In the genomic region with DNA sequence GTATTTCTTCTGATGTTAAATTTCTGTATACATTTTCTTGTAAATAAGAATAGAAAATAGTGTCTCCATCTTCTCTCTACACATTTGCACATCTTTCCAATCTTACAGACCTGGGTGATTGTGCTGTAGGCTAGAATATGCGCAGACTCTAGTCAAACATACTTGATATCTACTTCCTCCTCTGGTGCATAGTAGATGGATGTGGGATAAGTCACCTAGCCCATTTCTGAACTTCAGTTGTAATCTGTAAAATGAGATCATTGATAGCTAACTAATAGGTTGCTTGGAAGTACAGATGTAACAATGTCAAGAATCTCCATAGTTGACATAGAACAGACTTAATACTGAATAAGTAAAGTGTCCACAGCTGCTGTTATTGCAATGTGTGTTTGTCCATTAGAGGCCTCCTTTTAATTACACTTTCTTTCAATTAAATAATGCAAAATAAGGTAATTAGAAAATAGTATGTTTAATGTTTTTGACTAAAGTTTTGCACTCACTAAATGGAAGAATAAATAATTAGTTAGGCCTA, we compare ENCODE assay signal across 2 cellular contexts.
A peak's percentile ranks its signal among the peaks of the same experiment; 100 is the strongest.
TF ChIP-seq lines count a peak whose summit lies in the region.

No MANE protein-coding gene starts in this region.

TF ChIP-seq in SK-N-SH, 30 proteins besides CTCF, POLR2A, EP300 and RAD21:
- TF ChIP-seq, protein P1, sequence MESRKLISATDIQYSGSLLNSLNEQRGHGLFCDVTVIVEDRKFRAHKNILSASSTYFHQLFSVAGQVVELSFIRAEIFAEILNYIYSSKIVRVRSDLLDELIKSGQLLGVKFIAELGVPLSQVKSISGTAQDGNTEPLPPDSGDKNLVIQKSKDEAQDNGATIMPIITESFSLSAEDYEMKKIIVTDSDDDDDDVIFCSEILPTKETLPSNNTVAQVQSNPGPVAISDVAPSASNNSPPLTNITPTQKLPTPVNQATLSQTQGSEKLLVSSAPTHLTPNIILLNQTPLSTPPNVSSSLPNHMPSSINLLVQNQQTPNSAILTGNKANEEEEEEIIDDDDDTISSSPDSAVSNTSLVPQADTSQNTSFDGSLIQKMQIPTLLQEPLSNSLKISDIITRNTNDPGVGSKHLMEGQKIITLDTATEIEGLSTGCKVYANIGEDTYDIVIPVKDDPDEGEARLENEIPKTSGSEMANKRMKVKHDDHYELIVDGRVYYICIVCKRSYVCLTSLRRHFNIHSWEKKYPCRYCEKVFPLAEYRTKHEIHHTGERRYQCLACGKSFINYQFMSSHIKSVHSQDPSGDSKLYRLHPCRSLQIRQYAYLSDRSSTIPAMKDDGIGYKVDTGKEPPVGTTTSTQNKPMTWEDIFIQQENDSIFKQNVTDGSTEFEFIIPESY (IDR thresholded peaks at IDR 0.05; ENCODE audit: borderline replicate concordance, low read depth), result no peak
- TF ChIP-seq TCF12 (IDR thresholded peaks at IDR 0.05), result peak; percentile 46
- no peak for TF ChIP-seq NFIC (IDR thresholded peaks at IDR 0.05; ENCODE audit: borderline replicate concordance)
- no peak for TF ChIP-seq RXRA (IDR thresholded peaks at IDR 0.05; ENCODE audit: borderline replicate concordance, low read depth)
- TF ChIP-seq NRF1 (IDR thresholded peaks at IDR 0.05; ENCODE audit: low read depth, low read length), result no peak
- TF ChIP-seq RCOR1 (IDR thresholded peaks at IDR 0.05; ENCODE audit: low read length), result peak; percentile 81
- 0 out of 2 replicates have a peak, but pooled peaks have one; percentile 44 for TF ChIP-seq FOXJ3 (CRISPR knock-in tag; IDR thresholded peaks at IDR 0.05)
- peak; percentile 79 for TF ChIP-seq GATA2 (CRISPR knock-in tag; IDR thresholded peaks at IDR 0.05)
- TF ChIP-seq, protein P2, sequence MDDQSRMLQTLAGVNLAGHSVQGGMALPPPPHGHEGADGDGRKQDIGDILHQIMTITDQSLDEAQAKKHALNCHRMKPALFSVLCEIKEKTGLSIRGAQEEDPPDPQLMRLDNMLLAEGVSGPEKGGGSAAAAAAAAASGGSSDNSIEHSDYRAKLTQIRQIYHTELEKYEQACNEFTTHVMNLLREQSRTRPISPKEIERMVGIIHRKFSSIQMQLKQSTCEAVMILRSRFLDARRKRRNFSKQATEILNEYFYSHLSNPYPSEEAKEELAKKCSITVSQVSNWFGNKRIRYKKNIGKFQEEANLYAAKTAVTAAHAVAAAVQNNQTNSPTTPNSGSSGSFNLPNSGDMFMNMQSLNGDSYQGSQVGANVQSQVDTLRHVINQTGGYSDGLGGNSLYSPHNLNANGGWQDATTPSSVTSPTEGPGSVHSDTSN (IDR thresholded peaks at IDR 0.05), result no peak

TF ChIP-seq in HepG2, 621 proteins besides CTCF, POLR2A, EP300 and RAD21:
- no peak for TF ChIP-seq ZNF562 (CRISPR knock-in tag; IDR thresholded peaks at IDR 0.05; ENCODE audit: borderline replicate concordance)
- no peak for TF ChIP-seq CEBPB (IDR thresholded peaks at IDR 0.05; ENCODE audit: borderline replicate concordance, low read depth, low read length)
- TF ChIP-seq, protein P3, sequence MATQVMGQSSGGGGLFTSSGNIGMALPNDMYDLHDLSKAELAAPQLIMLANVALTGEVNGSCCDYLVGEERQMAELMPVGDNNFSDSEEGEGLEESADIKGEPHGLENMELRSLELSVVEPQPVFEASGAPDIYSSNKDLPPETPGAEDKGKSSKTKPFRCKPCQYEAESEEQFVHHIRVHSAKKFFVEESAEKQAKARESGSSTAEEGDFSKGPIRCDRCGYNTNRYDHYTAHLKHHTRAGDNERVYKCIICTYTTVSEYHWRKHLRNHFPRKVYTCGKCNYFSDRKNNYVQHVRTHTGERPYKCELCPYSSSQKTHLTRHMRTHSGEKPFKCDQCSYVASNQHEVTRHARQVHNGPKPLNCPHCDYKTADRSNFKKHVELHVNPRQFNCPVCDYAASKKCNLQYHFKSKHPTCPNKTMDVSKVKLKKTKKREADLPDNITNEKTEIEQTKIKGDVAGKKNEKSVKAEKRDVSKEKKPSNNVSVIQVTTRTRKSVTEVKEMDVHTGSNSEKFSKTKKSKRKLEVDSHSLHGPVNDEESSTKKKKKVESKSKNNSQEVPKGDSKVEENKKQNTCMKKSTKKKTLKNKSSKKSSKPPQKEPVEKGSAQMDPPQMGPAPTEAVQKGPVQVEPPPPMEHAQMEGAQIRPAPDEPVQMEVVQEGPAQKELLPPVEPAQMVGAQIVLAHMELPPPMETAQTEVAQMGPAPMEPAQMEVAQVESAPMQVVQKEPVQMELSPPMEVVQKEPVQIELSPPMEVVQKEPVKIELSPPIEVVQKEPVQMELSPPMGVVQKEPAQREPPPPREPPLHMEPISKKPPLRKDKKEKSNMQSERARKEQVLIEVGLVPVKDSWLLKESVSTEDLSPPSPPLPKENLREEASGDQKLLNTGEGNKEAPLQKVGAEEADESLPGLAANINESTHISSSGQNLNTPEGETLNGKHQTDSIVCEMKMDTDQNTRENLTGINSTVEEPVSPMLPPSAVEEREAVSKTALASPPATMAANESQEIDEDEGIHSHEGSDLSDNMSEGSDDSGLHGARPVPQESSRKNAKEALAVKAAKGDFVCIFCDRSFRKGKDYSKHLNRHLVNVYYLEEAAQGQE (IDR thresholded peaks at IDR 0.05; ENCODE audit: borderline replicate concordance in 1 of 2, low read depth in 1 of 2, low read length in 2 of 2), result no peak
- no peak for TF ChIP-seq SIX4 (CRISPR knock-in tag; IDR thresholded peaks at IDR 0.05)
- no peak for TF ChIP-seq ZNF367 (CRISPR knock-in tag; IDR thresholded peaks at IDR 0.05; ENCODE audit: borderline replicate concordance)
- TF ChIP-seq EHMT2 (IDR thresholded peaks at IDR 0.05; ENCODE audit: borderline replicate concordance, low read depth, low read length), result no peak
- TF ChIP-seq, protein P4, sequence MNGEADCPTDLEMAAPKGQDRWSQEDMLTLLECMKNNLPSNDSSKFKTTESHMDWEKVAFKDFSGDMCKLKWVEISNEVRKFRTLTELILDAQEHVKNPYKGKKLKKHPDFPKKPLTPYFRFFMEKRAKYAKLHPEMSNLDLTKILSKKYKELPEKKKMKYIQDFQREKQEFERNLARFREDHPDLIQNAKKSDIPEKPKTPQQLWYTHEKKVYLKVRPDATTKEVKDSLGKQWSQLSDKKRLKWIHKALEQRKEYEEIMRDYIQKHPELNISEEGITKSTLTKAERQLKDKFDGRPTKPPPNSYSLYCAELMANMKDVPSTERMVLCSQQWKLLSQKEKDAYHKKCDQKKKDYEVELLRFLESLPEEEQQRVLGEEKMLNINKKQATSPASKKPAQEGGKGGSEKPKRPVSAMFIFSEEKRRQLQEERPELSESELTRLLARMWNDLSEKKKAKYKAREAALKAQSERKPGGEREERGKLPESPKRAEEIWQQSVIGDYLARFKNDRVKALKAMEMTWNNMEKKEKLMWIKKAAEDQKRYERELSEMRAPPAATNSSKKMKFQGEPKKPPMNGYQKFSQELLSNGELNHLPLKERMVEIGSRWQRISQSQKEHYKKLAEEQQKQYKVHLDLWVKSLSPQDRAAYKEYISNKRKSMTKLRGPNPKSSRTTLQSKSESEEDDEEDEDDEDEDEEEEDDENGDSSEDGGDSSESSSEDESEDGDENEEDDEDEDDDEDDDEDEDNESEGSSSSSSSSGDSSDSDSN (CRISPR knock-in tag; IDR thresholded peaks at IDR 0.05), result no peak
- TF ChIP-seq TCF7 (IDR thresholded peaks at IDR 0.05; ENCODE audit: low read depth), result no peak
- no peak for TF ChIP-seq RFX3 (CRISPR knock-in tag; IDR thresholded peaks at IDR 0.05)
- no peak for TF ChIP-seq IKZF1 (IDR thresholded peaks at IDR 0.05)
- no peak for TF ChIP-seq ZNF776 (CRISPR knock-in tag; IDR thresholded peaks at IDR 0.05)
- no peak for TF ChIP-seq YY1 (IDR thresholded peaks at IDR 0.05; ENCODE audit: insufficient read depth, insufficient replicate concordance, low read depth, low read length)
- TF ChIP-seq RXRA (CRISPR knock-in tag; IDR thresholded peaks at IDR 0.05), result no peak
- TF ChIP-seq, protein P5, sequence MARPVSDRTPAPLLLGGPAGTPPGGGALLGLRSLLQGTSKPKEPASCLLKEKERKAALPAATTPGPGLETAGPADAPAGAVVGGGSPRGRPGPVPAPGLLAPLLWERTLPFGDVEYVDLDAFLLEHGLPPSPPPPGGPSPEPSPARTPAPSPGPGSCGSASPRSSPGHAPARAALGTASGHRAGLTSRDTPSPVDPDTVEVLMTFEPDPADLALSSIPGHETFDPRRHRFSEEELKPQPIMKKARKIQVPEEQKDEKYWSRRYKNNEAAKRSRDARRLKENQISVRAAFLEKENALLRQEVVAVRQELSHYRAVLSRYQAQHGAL (CRISPR knock-in tag; IDR thresholded peaks at IDR 0.05; ENCODE audit: not compliant biosample characterization), result no peak
- no peak for TF ChIP-seq BRCA1 (CRISPR knock-in tag; IDR thresholded peaks at IDR 0.05)
- TF ChIP-seq, protein P6, sequence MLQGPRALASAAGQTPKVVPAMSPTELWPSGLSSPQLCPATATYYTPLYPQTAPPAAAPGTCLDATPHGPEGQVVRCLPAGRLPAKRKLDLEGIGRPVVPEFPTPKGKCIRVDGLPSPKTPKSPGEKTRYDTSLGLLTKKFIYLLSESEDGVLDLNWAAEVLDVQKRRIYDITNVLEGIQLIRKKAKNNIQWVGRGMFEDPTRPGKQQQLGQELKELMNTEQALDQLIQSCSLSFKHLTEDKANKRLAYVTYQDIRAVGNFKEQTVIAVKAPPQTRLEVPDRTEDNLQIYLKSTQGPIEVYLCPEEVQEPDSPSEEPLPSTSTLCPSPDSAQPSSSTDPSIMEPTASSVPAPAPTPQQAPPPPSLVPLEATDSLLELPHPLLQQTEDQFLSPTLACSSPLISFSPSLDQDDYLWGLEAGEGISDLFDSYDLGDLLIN (CRISPR knock-in tag; IDR thresholded peaks at IDR 0.05; ENCODE audit: borderline replicate concordance), result no peak
- TF ChIP-seq NCOR1 (IDR thresholded peaks at IDR 0.05; ENCODE audit: borderline replicate concordance, low read length), result no peak
